In the genomic region with DNA sequence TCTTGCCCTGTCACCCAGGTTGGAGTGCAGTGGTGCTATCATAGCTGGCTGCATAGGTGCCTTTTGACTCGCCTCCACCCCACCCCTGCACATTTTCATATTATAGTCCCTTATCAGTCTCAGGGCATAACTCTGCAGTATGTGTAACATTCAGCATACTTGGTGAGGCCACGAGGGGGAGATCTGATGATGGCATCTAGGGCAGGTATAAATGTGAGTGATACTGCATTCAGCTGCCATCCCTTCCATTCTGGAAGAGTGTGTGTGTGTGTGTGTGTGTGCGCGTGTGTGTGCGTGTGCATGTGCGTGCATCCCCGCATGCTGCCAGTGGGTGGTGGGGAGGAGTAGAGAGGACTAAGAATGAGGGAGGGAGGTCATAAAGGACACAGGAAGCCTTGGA, we compare ENCODE assay signal across 8 cellular contexts.
DNase-seq lines count a peak whose midpoint lies in the region; ATAC-seq and TF ChIP-seq lines count a peak whose summit lies in the region.

No MANE protein-coding gene starts in this region.

- 70% methylated on average over 7 of the region's 7 CpGs for WGBS in right cardiac atrium

- H3K36me3 Mint-ChIP-seq in activated CD8-positive, alpha-beta T cell treated with anti-CD3 and anti-CD28 coated beads for 36 hours (ENCODE audit: low read depth) = peaks cover 15% of the 10 kb centered on the region

- H3K4me3 Mint-ChIP-seq in activated CD8-positive, alpha-beta T cell treated with anti-CD3 and anti-CD28 coated beads for 36 hours = no peak overlapping the region

- peaks cover 15% of the 10 kb centered on the region for H3K4me1 ChIP-seq in right cardiac atrium (ENCODE audit: control insufficient read depth, insufficient read depth, low read length)

- H3K4me3 ChIP-seq in right cardiac atrium (ENCODE audit: low read length) = no peak overlapping the region

- no peaks in the 10 kb centered on the region for H3K27me3 Mint-ChIP-seq in activated CD8-positive, alpha-beta T cell treated with anti-CD3 and anti-CD28 coated beads for 36 hours

- CTCF ChIA-PET in activated CD8-positive, alpha-beta T cell treated with anti-CD3 and anti-CD28 coated beads for 36 hours (lab: Charles Lee) = interaction anchor here (0.8 to 2.2 kb wide), 16 partner anchors 9 to 105 kb away, joined by 3 to 8 read pairs (median 4); no protein-coding TSS in a partner anchor

- peaks cover 89% of the 10 kb centered on the region for H3K4me1 Mint-ChIP-seq in activated CD8-positive, alpha-beta T cell treated with anti-CD3 and anti-CD28 coated beads for 36 hours (ENCODE audit: low read depth)

- peak; percentile 37 for TF ChIP-seq CTCF in activated CD8-positive, alpha-beta T cell treated with anti-CD3 and anti-CD28 coated beads for 36 hours (IDR thresholded peaks at IDR 0.05)

- peaks cover 1% of the 10 kb centered on the region for H3K9me3 Mint-ChIP-seq in activated CD8-positive, alpha-beta T cell treated with anti-CD3 and anti-CD28 coated beads for 36 hours

- no peak overlapping the region for H3K27ac ChIP-seq in right cardiac atrium (ENCODE audit: low read length)

- no peaks in the 10 kb centered on the region for H3K9me3 ChIP-seq in right cardiac atrium (ENCODE audit: control insufficient read depth, low read length)

- H3K27ac Mint-ChIP-seq in activated CD8-positive, alpha-beta T cell treated with anti-CD3 and anti-CD28 coated beads for 36 hours = peak overlapping the region; percentile 81

- DNase-seq in DMS 273 (lab: John Stamatoyannopoulos, UW; ENCODE audit: unreplicated experiment) = peak; percentile 69
- DNase-seq in activated CD8-positive, alpha-beta T cell treated with anti-CD3 and anti-CD28 coated beads for 36 hours = peak; percentile 82
- DNase-seq in right cardiac atrium = no peak
- no peak for DNase-seq in SKM-1 treated with dmso at 0.1 percent for 144 hours (lab: John Stamatoyannopoulos, UW; ENCODE audit: unreplicated experiment)
- no peak for DNase-seq in NCI-H446 treated with DMSO at 0.1 percent for 48 hours (lab: John Stamatoyannopoulos, UW)

- ATAC-seq in HG03135 (IDR thresholded peaks at IDR 0.05; ENCODE audit: unreplicated experiment) = peak; percentile 43
- ATAC-seq in activated CD8-positive, alpha-beta T cell treated with anti-CD3 and anti-CD28 coated beads for 36 hours = peak; percentile 70
- peak; percentile 18 to 29 for ATAC-seq in right cardiac atrium
- no peak for ATAC-seq in GM21423 (IDR thresholded peaks at IDR 0.05; ENCODE audit: unreplicated experiment)
- no peak for ATAC-seq in HG02763 (IDR thresholded peaks at IDR 0.05; ENCODE audit: unreplicated experiment)

- intact Hi-C loops in activated CD8-positive, alpha-beta T cell treated with anti-CD3 and anti-CD28 coated beads for 36 hours (cut with micrococcal nuclease) = loop anchor here (5.0 kb wide), 2 partner anchors 80 to 115 kb away; a partner anchor contains a TSS
- intact Hi-C loops in right cardiac atrium (cut with DNase I) = no loop called here

- POLR2A ChIA-PET in activated CD8-positive, alpha-beta T cell treated with anti-CD3 and anti-CD28 coated beads for 36 hours (lab: Charles Lee) = interaction anchor here (0.8 to 1.6 kb wide), 5 partner anchors 9 to 304 kb away, joined by 3 to 5 read pairs (median 4); no protein-coding TSS in a partner anchor

- H3K27me3 ChIP-seq in right cardiac atrium (ENCODE audit: control insufficient read depth, insufficient read depth) = no peaks in the 10 kb centered on the region

Comparison
In these comparisons a context has a peak if more than half of its experiments do, and no peak if none do; other contexts are left out.
1. DNase-seq: peak in DMS 273 (single experiment) and activated CD8-positive, alpha-beta T cell treated with anti-CD3 and anti-CD28 coated beads for 36 hours (single experiment); none in right cardiac atrium (0 of 3), SKM-1 treated with dmso at 0.1 percent for 144 hours (single experiment) and NCI-H446 treated with DMSO at 0.1 percent for 48 hours (single experiment).
2. ATAC-seq: peak in HG03135 (single experiment), activated CD8-positive, alpha-beta T cell treated with anti-CD3 and anti-CD28 coated beads for 36 hours (single experiment) and right cardiac atrium (2 of 2); none in GM21423 (single experiment) and HG02763 (single experiment).